In genomic region chr1:84877592-84877991, GRCh38 we compare ENCODE assay signal across 17 cellular contexts. TPM values are rescaled to one million over a fixed set of nuclear protein-coding genes. Genes with fewer than 3 reads are reported as not detected.
A peak's percentile ranks its signal among the peaks of the same experiment; 100 is the strongest.
DNase-seq lines count a peak whose midpoint lies in the region; ATAC-seq and TF ChIP-seq lines count a peak whose summit lies in the region.
"Had no signal": no experiment of that assay in that cellular context is flagged by ENCODE, and none has a peak within 500 bp of the region (broad histone marks: within the 10 kb centered on the region; RNA-seq: fewer than 3 reads in every experiment).

No MANE protein-coding gene starts in this region.

- intact Hi-C loops in CD8-positive, alpha-beta T cell (cut with DNase I, micrococcal nuclease) = loop anchor here in 1 of 2 experiments (2.0 kb wide), 1 partner anchor 15 kb away; the partner anchor contains the start of gene LPAR3
- intact Hi-C loops in Calu3 (cut with micrococcal nuclease; ENCODE audit: unreplicated experiment) = no loop called here

- no peak overlapping the region for H3K9ac ChIP-seq in adipocyte (ENCODE audit: low read length)

- TF ChIP-seq CTCF in 22Rv1 (IDR thresholded peaks at IDR 0.05) (no peak), HFFc6 (IDR thresholded peaks at IDR 0.05) (no peak), fibroblast of the aortic adventitia (IDR thresholded peaks at IDR 0.05; ENCODE audit: insufficient read depth, low read length) (no peak), Calu3 (IDR thresholded peaks at IDR 0.05; ENCODE audit: unreplicated experiment) (no peak)
- no peak for TF ChIP-seq CTCF in CD8-positive, alpha-beta T cell (IDR thresholded peaks at IDR 0.05)

- H3K4me3 ChIP-seq in adipocyte (ENCODE audit: low read length) (no peak overlapping the region), fibroblast of the aortic adventitia (ENCODE audit: low read depth, low read length) (no peak overlapping the region)
- H3K4me3 ChIP-seq in CD8-positive, alpha-beta T cell (ENCODE audit: low read depth, low read length) = no peak overlapping the region
- H3K4me3 ChIP-seq: K562 had no signal

- H3K9me3 Mint-ChIP-seq in HFFc6 (no peaks in the 10 kb centered on the region), Calu3 (ENCODE audit: low read depth, unreplicated experiment) (peaks cover 3% of the 10 kb centered on the region)
- H3K9me3 Mint-ChIP-seq in CD8-positive, alpha-beta T cell = no peaks in the 10 kb centered on the region

- H3K36me3 Mint-ChIP-seq in HFFc6 (ENCODE audit: low read depth) = no peaks in the 10 kb centered on the region
- no peaks in the 10 kb centered on the region for H3K36me3 Mint-ChIP-seq in CD8-positive, alpha-beta T cell
- H3K36me3 Mint-ChIP-seq in Calu3 (ENCODE audit: insufficient read depth, unreplicated experiment) = no peaks in the 10 kb centered on the region
- H3K36me3 Mint-ChIP-seq: CD14-positive monocyte had no signal

- POLR2A ChIA-PET in CD8-positive, alpha-beta T cell (lab: Charles Lee) = no interaction called here

- CTCF ChIA-PET in CD8-positive, alpha-beta T cell (lab: Charles Lee) = interaction anchor here (0.8 kb wide), 1 partner anchor 15 kb away, joined by 4 read pairs; no protein-coding TSS in a partner anchor
- CTCF ChIA-PET in Calu3 (lab: Charles Lee) = no interaction called here

- H3K27me3 Mint-ChIP-seq in HFFc6 (ENCODE audit: insufficient read depth) = peaks cover 8% of the 10 kb centered on the region
- H3K27me3 Mint-ChIP-seq in CD8-positive, alpha-beta T cell (ENCODE audit: low read depth) = peaks cover 5% of the 10 kb centered on the region
- H3K27me3 Mint-ChIP-seq in Calu3 (ENCODE audit: unreplicated experiment) = no peaks in the 10 kb centered on the region

- DNase-seq in HFFc6 (peak; percentile 25), adipocyte (ENCODE audit: low read depth) (peak; percentile 26), fibroblast of the aortic adventitia (ENCODE audit: low read depth) (peak; percentile 39), Calu3 (no peak)
- DNase-seq in CD8-positive, alpha-beta T cell = no peak
- DNase-seq: 8988T, DMS79, NCI-H1048, NCI-H146, NCI-H2081 treated with DMSO at 0.1 percent for 48 hours, NCI-H2227 treated with DMSO at 0.1 percent for 48 hours had no signal

- no peak for ATAC-seq in CD8-positive, alpha-beta T cell
- ATAC-seq in HG02678 (IDR thresholded peaks at IDR 0.05; ENCODE audit: unreplicated experiment) (no peak), HG02870 (IDR thresholded peaks at IDR 0.05; ENCODE audit: unreplicated experiment) (no peak)
- ATAC-seq: K562 had no signal

- BruUV-seq in Calu3 (replicated peaks; lab: Mats Ljungman, UMichigan) = no TSS peak

- no peaks in the 10 kb centered on the region for H3K36me3 ChIP-seq in adipocyte (ENCODE audit: control insufficient read depth, insufficient read depth, low read length, severe bottlenecking)
- H3K36me3 ChIP-seq in CD8-positive, alpha-beta T cell (ENCODE audit: insufficient read depth, low read length) = no peaks in the 10 kb centered on the region

- H3K9me3 ChIP-seq in adipocyte (ENCODE audit: control insufficient read depth, low read length) = no peaks in the 10 kb centered on the region
- no peaks in the 10 kb centered on the region for H3K9me3 ChIP-seq in CD8-positive, alpha-beta T cell (ENCODE audit: low read length)

- H3K4me3 Mint-ChIP-seq in HFFc6 (peak overlapping the region; percentile 52), Calu3 (ENCODE audit: low read depth, unreplicated experiment) (no peak overlapping the region)
- no peak overlapping the region for H3K4me3 Mint-ChIP-seq in CD8-positive, alpha-beta T cell
- H3K4me3 Mint-ChIP-seq: CD14-positive monocyte had no signal

- peak overlapping the region; percentile 97 for H3K27ac ChIP-seq in 22Rv1
- no peak overlapping the region for H3K27ac ChIP-seq in CD8-positive, alpha-beta T cell (ENCODE audit: low read depth, low read length)

- H3K27ac Mint-ChIP-seq in HFFc6 = no peak overlapping the region
- no peak overlapping the region for H3K27ac Mint-ChIP-seq in CD8-positive, alpha-beta T cell
- H3K27ac Mint-ChIP-seq in Calu3 (ENCODE audit: unreplicated experiment) = no peak overlapping the region
- H3K27ac Mint-ChIP-seq: CD14-positive monocyte had no signal

- H3K27me3 ChIP-seq in adipocyte (replicated peaks; ENCODE audit: control insufficient read depth, insufficient read depth, low read length) = peaks cover 8% of the 10 kb centered on the region
- no peaks in the 10 kb centered on the region for H3K27me3 ChIP-seq in CD8-positive, alpha-beta T cell (ENCODE audit: insufficient read depth, low read length)

- H3K4me1 Mint-ChIP-seq in HFFc6 (ENCODE audit: low read depth) (peaks cover 30% of the 10 kb centered on the region), Calu3 (ENCODE audit: low read depth, unreplicated experiment) (no peaks in the 10 kb centered on the region)
- peaks cover 12% of the 10 kb centered on the region for H3K4me1 Mint-ChIP-seq in CD8-positive, alpha-beta T cell (ENCODE audit: low read depth)
- H3K4me1 Mint-ChIP-seq: CD14-positive monocyte had no signal

- H3K4me1 ChIP-seq in adipocyte (ENCODE audit: control insufficient read depth, insufficient read depth, low read length) = no peaks in the 10 kb centered on the region
- no peaks in the 10 kb centered on the region for H3K4me1 ChIP-seq in CD8-positive, alpha-beta T cell (ENCODE audit: insufficient read depth, low read length)

RNA-seq across cellular contexts. Expression of gene LPAR3, which starts 15.4 kb away (rescaled TPM):
- 1 to 10 TPM in 5 of 6 experiments, under 1 TPM in 1; 0.28 to 3.1 (median 2.0) TPM for total RNA-seq in HFFc6 (2021; fragmentation: NEBNext Ultra II Directional; extraction: Animal tissue kit (Norgen Biotek cat#: 25700))
- total RNA-seq in fibroblast of the aortic adventitia (ENCODE audit: low replicate concordance) = 1.8 and 3.6 TPM in 2 replicates
- under 1 TPM; 0.58 to 0.90 TPM for total RNA-seq in CD8-positive, alpha-beta T cell
- total RNA-seq in Calu3 (2022) = 13.2 and 14.0 TPM in 2 replicates
- total RNA-seq: HT-29 had no signal

Comparison
In these comparisons a context has a peak if more than half of its experiments do, and no peak if none do; other contexts are left out.
1. DNase-seq: peak in HFFc6 (single experiment), adipocyte (single experiment) and fibroblast of the aortic adventitia (single experiment); none in CD8-positive, alpha-beta T cell (0 of 7) and Calu3 (single experiment).